22 cellular contexts compared by ENCODE assay signal in genomic region chr1:9841460-9841859, GRCh38. TPM values are rescaled to one million over a fixed set of nuclear protein-coding genes. Genes with fewer than 3 reads are reported as not detected.
DNase-seq lines count a peak whose midpoint lies in the region; ATAC-seq, FAIRE-seq and TF ChIP-seq lines count a peak whose summit lies in the region.
"Had no signal": no experiment of that assay in that cellular context is flagged by ENCODE, and none has a peak within 500 bp of the region (broad histone marks: within the 10 kb centered on the region; RNA-seq: fewer than 3 reads in every experiment).

No MANE protein-coding gene starts in this region.

- DNase-seq in DMS 273 (lab: John Stamatoyannopoulos, UW; ENCODE audit: unreplicated experiment), result peak; percentile 41
- DNase-seq in DMS 273 treated with DMSO at 0.1 percent for 48 hours (lab: John Stamatoyannopoulos, UW), result no peak
- peak; percentile 28 for DNase-seq in RWPE2 (ENCODE audit: low spot score)
- no peak for DNase-seq in keratinocyte (ENCODE audit: low read depth, low spot score)
- DNase-seq in posterior vena cava (ENCODE audit: low spot score), result peak; percentile 4
- DNase-seq in LoVo (ENCODE audit: low spot score), result no peak
- DNase-seq in NCI-H1092 treated with DMSO at 0.1 percent for 48 hours (lab: John Stamatoyannopoulos, UW), result no peak
- DNase-seq in brain microvascular endothelial cell, result no peak
- DNase-seq: 8988T; Calu3; CD4-positive, alpha-beta memory T cell; Karpas-422; MM.1S; NCI-H1105; NCI-H2107; NCI-H510A; NCI-H748 treated with DMSO at 0.1 percent for 48 hours; NK-92 treated with Interleukin-12 subunit alpha and Interleukin-12 subunit beta, amount 100 ng/mL, for 24 hours; SHP77 had no signal

- H3K27ac ChIP-seq in RWPE2 (ENCODE audit: poor library complexity, severe bottlenecking), result peak overlapping the region; percentile 98
- H3K27ac ChIP-seq in keratinocyte (ENCODE audit: control insufficient read depth, insufficient read depth, low read length), result no peak overlapping the region
- no peak overlapping the region for H3K27ac ChIP-seq in brain microvascular endothelial cell
- H3K27ac ChIP-seq: Peyer's patch had no signal

- H3K9me3 ChIP-seq in RWPE2 (ENCODE audit: severe bottlenecking), result no peaks in the 10 kb centered on the region
- peaks cover 4% of the 10 kb centered on the region for H3K9me3 ChIP-seq in keratinocyte (ENCODE audit: control insufficient read depth, low read depth, low read length)
- H3K9me3 ChIP-seq: Peyer's patch, SK-N-SH had no signal

- H3K27me3 ChIP-seq in RWPE2 (ENCODE audit: insufficient read depth, poor library complexity, severe bottlenecking) (no peaks in the 10 kb centered on the region), keratinocyte (ENCODE audit: control insufficient read depth, extremely low read depth, insufficient read depth, low read length) (no peaks in the 10 kb centered on the region), brain microvascular endothelial cell (replicated peaks) (no peaks in the 10 kb centered on the region)
- H3K27me3 ChIP-seq: Peyer's patch had no signal

- in situ Hi-C loops in brain microvascular endothelial cell (cut with HindIII; ENCODE audit: low pct_ligation_motif_present, low sequenced_read_pairs), result no loop called here

- no peak overlapping the region for H3K4me2 ChIP-seq in keratinocyte (ENCODE audit: control insufficient read depth, extremely low read depth, insufficient read depth, low read depth, low read length)
- H3K4me2 ChIP-seq: SK-N-SH had no signal

- peaks cover 48% of the 10 kb centered on the region for H3K4me1 ChIP-seq in RWPE2 (ENCODE audit: insufficient read depth, poor library complexity, severe bottlenecking)
- H3K4me1 ChIP-seq in keratinocyte (ENCODE audit: control insufficient read depth, extremely low read depth, insufficient read depth, low read length), result peaks cover 71% of the 10 kb centered on the region

- no peak overlapping the region for H3K9ac ChIP-seq in keratinocyte (ENCODE audit: control insufficient read depth, extremely low read depth, insufficient read depth, low read length)
- H3K9ac ChIP-seq: SK-N-SH had no signal

- H4K20me1 ChIP-seq in keratinocyte (ENCODE audit: control insufficient read depth, extremely low read depth, insufficient read depth, low read length), result no peaks in the 10 kb centered on the region

- FAIRE-seq in keratinocyte (lab: Jason Lieb, UNC), result peak; percentile 62
- FAIRE-seq: GM12892 had no signal

- no peak for TF ChIP-seq CTCF in RWPE2 (IDR thresholded peaks at IDR 0.05; ENCODE audit: poor library complexity, severe bottlenecking)
- no peak for TF ChIP-seq CTCF in keratinocyte (optimal IDR thresholded peaks at IDR 0.05 in 1 of 3, IDR thresholded peaks at IDR 0.05 in 1 of 3, conservative IDR thresholded peaks at IDR 0.05 in 1 of 3; ENCODE audit: extremely low read depth in 1 of 3, insufficient read depth in 2 of 3, low read length in 3 of 3)
- TF ChIP-seq CTCF in brain microvascular endothelial cell (IDR thresholded peaks at IDR 0.05; ENCODE audit: low read depth, low read length, missing control alignments), result no peak

- intact Hi-C loops in posterior vena cava (cut with DNase I), result no loop called here

- dilution Hi-C loops in keratinocyte (cut with MboI; ENCODE audit: extremely low pct_ligation_motif_present, low sequenced_read_pairs), result no loop called here

- no peak for ATAC-seq in RWPE2 (ENCODE audit: low read depth)

- no peaks in the 10 kb centered on the region for H3K36me3 ChIP-seq in RWPE2 (ENCODE audit: low read depth)
- H3K36me3 ChIP-seq in keratinocyte (ENCODE audit: control insufficient read depth in 2 of 2, extremely low read depth in 1 of 2, insufficient read depth in 2 of 2, low read length in 2 of 2), result no peaks in the 10 kb centered on the region
- H3K36me3 ChIP-seq in brain microvascular endothelial cell (replicated peaks), result no peaks in the 10 kb centered on the region
- H3K36me3 ChIP-seq: Peyer's patch had no signal

- H3K4me3 ChIP-seq in RWPE2 (ENCODE audit: severe bottlenecking) (no peak overlapping the region), keratinocyte (ENCODE audit: control insufficient read depth in 2 of 3, extremely low read depth in 1 of 3, insufficient read depth in 2 of 3, low read depth in 1 of 3, low read length in 3 of 3) (no peak overlapping the region), brain microvascular endothelial cell (ENCODE audit: low read depth, low read length) (no peak overlapping the region)
- H3K4me3 ChIP-seq: Peyer's patch had no signal

- no peaks in the 10 kb centered on the region for H3K79me2 ChIP-seq in keratinocyte (ENCODE audit: control insufficient read depth, insufficient read depth, low read length)

- H3K9me1 ChIP-seq in keratinocyte (ENCODE audit: control insufficient read depth, extremely low read depth, insufficient read depth, low read length), result no peaks in the 10 kb centered on the region

- H2AFZ ChIP-seq in keratinocyte (ENCODE audit: control insufficient read depth, low read length), result no peak overlapping the region

RNA-seq across cellular contexts. Expression of gene CLSTN1, which starts 17.7 kb away (rescaled TPM):
- 79.1 to 263 TPM (median 90.3 TPM) in 3 replicates for polyA plus RNA-seq in keratinocyte
- polyA plus RNA-seq in keratinocyte (2011; ENCODE audit: low read depth), result 70.0 TPM
- polyA plus RNA-seq in keratinocyte (2011; cell fraction: cytosol; rRNA removed), result 67.1 and 103 TPM in 2 replicates
- polyA plus RNA-seq in keratinocyte (2011; cell fraction: nucleus; rRNA removed), result 424 and 491 TPM in 2 replicates
- polyA plus RNA-seq in keratinocyte (2012; ENCODE audit: low replicate concordance), result 130 and 344 TPM in 2 replicates
- 159 to 521 TPM (median 197 TPM) in 3 replicates for polyA minus RNA-seq in keratinocyte
- 202 TPM for polyA minus RNA-seq in keratinocyte (2011; cell fraction: cytosol; rRNA and poly(A)+ RNA removed)
- 492 and 717 TPM in 2 replicates for polyA minus RNA-seq in keratinocyte (2011; cell fraction: nucleus; rRNA and poly(A)+ RNA removed)
- 10 to 100 TPM; 59.8 to 77.9 TPM for total RNA-seq in posterior vena cava

Comparison
In these comparisons a context has a peak if more than half of its experiments do, and no peak if none do; other contexts are left out.
1. DNase-seq: peak in DMS 273 (single experiment), RWPE2 (single experiment) and posterior vena cava (single experiment); none in DMS 273 treated with DMSO at 0.1 percent for 48 hours (single experiment), keratinocyte (single experiment), LoVo (single experiment), NCI-H1092 treated with DMSO at 0.1 percent for 48 hours (single experiment) and brain microvascular endothelial cell (single experiment).